ENCODE assay signal across 12 cellular contexts in the genomic region with DNA sequence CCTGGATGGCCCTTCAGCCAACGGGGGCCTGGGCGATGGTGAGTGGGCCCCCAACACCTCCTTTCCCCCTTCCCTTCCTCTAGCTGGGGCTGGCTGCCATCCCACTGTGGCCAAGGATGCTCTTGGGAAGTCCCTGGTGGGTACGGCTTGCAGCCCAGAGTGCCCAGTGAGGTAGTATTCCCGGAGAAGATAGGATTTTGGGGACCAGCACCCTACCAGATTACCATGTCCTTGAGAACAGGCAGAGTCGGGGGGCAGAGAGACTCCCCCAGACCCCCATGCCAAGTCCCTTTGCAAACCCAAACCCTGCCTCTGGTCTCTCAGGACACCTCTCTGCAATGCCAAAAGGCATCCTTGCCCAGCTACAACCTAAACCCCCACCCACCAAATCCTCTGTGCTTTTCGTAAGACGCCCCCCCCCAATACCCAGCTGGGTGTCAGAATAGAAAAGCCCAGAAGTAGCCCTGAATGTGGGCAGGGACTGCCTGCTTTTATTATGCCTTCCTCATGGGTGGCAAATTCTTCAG. TPM values are rescaled to one million over a fixed set of nuclear protein-coding genes. Genes with fewer than 3 reads are reported as not detected.
DNase-seq lines count a peak whose midpoint lies in the region; ATAC-seq, FAIRE-seq and TF ChIP-seq lines count a peak whose summit lies in the region.
"Had no signal": no experiment of that assay in that cellular context is flagged by ENCODE, and none has a peak within 500 bp of the region (broad histone marks: within the 10 kb centered on the region; RNA-seq: fewer than 3 reads in every experiment).

No MANE protein-coding gene starts in this region.

- 20 to 33% (median 21%) methylated on average over 7 of the region's 7 CpGs for WGBS in spleen, 5 donors
- 17 to 21% (median 21%) methylated on average over 7 of the region's 7 CpGs for WGBS in small intestine, 3 donors

- H3K4me3 ChIP-seq in spleen (peak overlapping the region; percentile 13 to 71 (median 35)), small intestine (ENCODE audit: low read depth in 1 of 2, low read length in 2 of 2) (no peak overlapping the region)

- intact Hi-C loops in MCF 10A (cut with micrococcal nuclease), result no loop called here
- intact Hi-C loops in spleen (cut with DNase I; ENCODE audit: low total_unique reads), result no loop called here

- H3K27ac Mint-ChIP-seq in HFFc6 (no peak overlapping the region; the same call in 1 of the 2 replicates), MCF 10A (ENCODE audit: low read depth, unreplicated experiment) (peak overlapping the region; percentile 79)
- H3K27ac Mint-ChIP-seq: T-helper 17 cell had no signal

- H3K36me3 Mint-ChIP-seq in HFFc6 (ENCODE audit: low read depth) (no peaks in the 10 kb centered on the region), MCF 10A (ENCODE audit: insufficient read depth, unreplicated experiment) (no peaks in the 10 kb centered on the region)

- H3K36me3 ChIP-seq in spleen (peaks cover 0 to 3% (median 0%) of the 10 kb centered on the region in 6 donors), small intestine (ENCODE audit: control insufficient read depth in 2 of 2, insufficient read depth in 2 of 2, low read length in 2 of 2) (no peaks in the 10 kb centered on the region)

- BruUV-seq in MCF 10A (replicated peaks; lab: Mats Ljungman, UMichigan), result no TSS peak

- H3K4me3 Mint-ChIP-seq in HFFc6 (peak overlapping the region; percentile 67; the same call in 1 of the 2 replicates), MCF 10A (ENCODE audit: unreplicated experiment) (peak overlapping the region; percentile 29)
- H3K4me3 Mint-ChIP-seq: T-helper 17 cell had no signal

- peaks cover 24% of the 10 kb centered on the region for H3K4me1 Mint-ChIP-seq in HFFc6 (ENCODE audit: low read depth)
- peaks cover 25% of the 10 kb centered on the region for H3K4me1 Mint-ChIP-seq in MCF 10A (ENCODE audit: insufficient read depth, unreplicated experiment)

- H3K27ac ChIP-seq in layer of hippocampus (ENCODE audit: low read depth, low read length) (peak overlapping the region; percentile 93), spleen (peak overlapping the region; percentile 42 to 93 (median 84)), small intestine (ENCODE audit: low read depth in 1 of 2, low read length in 1 of 2) (peak overlapping the region in 1 of 2 donors; percentile 91)

- FAIRE-seq in small intestine (lab: Jason Lieb, UNC), result no peak

- POLR2A ChIA-PET in MCF 10A (lab: Yijun Ruan, JAX), result interaction anchor here (0.9 to 5.3 kb wide), 8 partner anchors 9 to 531 kb away, joined by 3 to 40 read pairs (median 4); a partner anchor contains a TSS

- H3K9me3 ChIP-seq in spleen, result no peaks in the 10 kb centered on the region
- no peaks in the 10 kb centered on the region for H3K9me3 ChIP-seq in small intestine (ENCODE audit: control insufficient read depth, low read depth)

- no peak for TF ChIP-seq POLR2A in spleen (IDR thresholded peaks at IDR 0.05)

- ATAC-seq in activated CD4-positive, CD25-positive, alpha-beta regulatory T cell treated with anti-CD3 and anti-CD28 coated beads, Interleukin-2, amount 50 U/mL, for 24 hours, result no peak
- ATAC-seq: T-helper 17 cell had no signal

- H3K9me3 Mint-ChIP-seq in HFFc6 (no peaks in the 10 kb centered on the region), MCF 10A (ENCODE audit: unreplicated experiment) (no peaks in the 10 kb centered on the region)

- CTCF ChIA-PET in MCF 10A (lab: Yijun Ruan, JAX), result interaction anchor here (0.7 to 2.1 kb wide), 6 partner anchors 17 to 242 kb away, joined by 3 to 11 read pairs (median 4); a partner anchor contains a TSS

- H3K4me1 ChIP-seq in spleen (peaks cover 0 to 72% (median 29%) of the 10 kb centered on the region in 6 donors), small intestine (ENCODE audit: control insufficient read depth in 2 of 2, insufficient read depth in 1 of 2, low read depth in 1 of 2, low read length in 1 of 2) (peaks cover 4 to 15% of the 10 kb centered on the region in 2 donors)

- no peaks in the 10 kb centered on the region for H3K27me3 ChIP-seq in layer of hippocampus (ENCODE audit: control insufficient read depth, insufficient read depth, low read length)
- peaks cover 0 to 65% (median 9%) of the 10 kb centered on the region in 7 donors for H3K27me3 ChIP-seq in spleen (replicated peaks in 1 of 7)
- no peaks in the 10 kb centered on the region for H3K27me3 ChIP-seq in small intestine (ENCODE audit: control insufficient read depth in 2 of 2, insufficient read depth in 2 of 2, low read length in 2 of 2)

- peaks cover 4% of the 10 kb centered on the region for H3K27me3 Mint-ChIP-seq in HFFc6 (ENCODE audit: insufficient read depth)
- no peaks in the 10 kb centered on the region for H3K27me3 Mint-ChIP-seq in MCF 10A (ENCODE audit: insufficient read depth, unreplicated experiment)

- DNase-seq in HFFc6 (no peak), MCF 10A (ENCODE audit: unreplicated experiment) (no peak), spleen (no peak), DMS79 (lab: John Stamatoyannopoulos, UW) (no peak), small intestine (no peak)
- no peak for DNase-seq in activated effector memory CD4-positive, alpha-beta T cell treated with anti-CD3 and anti-CD28 coated beads, Interleukin-2, amount 50 U/mL, for 16 hours
- DNase-seq: activated T-cell treated with anti-CD3 and anti-CD28 coated beads, Interleukin-2, amount 50 U/mL, for 1 hour; stimulated activated CD4-positive, alpha-beta T cell treated with anti-CD3 and anti-CD28 coated beads, Interleukin-1b, Interleukin-23, amount 100 ng/mL, for 48 hours; T-helper 17 cell had no signal

- TF ChIP-seq CTCF in HFFc6 (IDR thresholded peaks at IDR 0.05), result no peak
- TF ChIP-seq CTCF in MCF 10A (IDR thresholded peaks at IDR 0.05; ENCODE audit: unreplicated experiment), result no peak
- TF ChIP-seq CTCF in spleen (IDR thresholded peaks at IDR 0.05 in 8 of 11, conservative IDR thresholded peaks at IDR 0.05 in 3 of 11), result no peak

RNA-seq across cellular contexts. Expression of a gene that starts 1.7 kb away (rescaled TPM):
- 1 to 10 TPM in 4 of 6 experiments, under 1 TPM in 2; 0.14 to 3.3 (median 2.1) TPM for total RNA-seq in HFFc6 (2021; fragmentation: NEBNext Ultra II Directional; extraction: Animal tissue kit (Norgen Biotek cat#: 25700))
- total RNA-seq in MCF 10A (2022) (0.47 TPM in 1 of 2 replicates, not detected in the other), spleen (100 to 1,000 TPM in 2 of 7 donors, 10 to 100 TPM in 5; 25.9 to 126 (median 97.5) TPM)
- polyA plus RNA-seq in spleen (10 to 100 TPM in 2 of 3 donors, 1 to 10 TPM in 1; 5.0 to 82.7 (median 18.7) TPM), small intestine (10 to 100 TPM in 1 of 3 donors, 1 to 10 TPM in 1, under 1 TPM in 1; 0.89 to 27.9 (median 4.1) TPM)
- total RNA-seq: HT1080, T-helper 17 cell had no signal

RNA-seq across cellular contexts. Expression of a gene that starts 48.3 kb away (rescaled TPM):
- 10 to 100 TPM; 62.8 to 80.6 (median 76.3) TPM for total RNA-seq in HFFc6 (2021; fragmentation: NEBNext Ultra II Directional; extraction: Animal tissue kit (Norgen Biotek cat#: 25700))
- 75.6 and 81.5 TPM in 2 replicates for total RNA-seq in MCF 10A (2022)
- total RNA-seq in spleen, result 10 to 100 TPM; 61.1 to 87.3 (median 74.2) TPM
- 10 to 100 TPM; 26.5 to 67.5 (median 29.8) TPM for polyA plus RNA-seq in spleen
- polyA plus RNA-seq in small intestine, result 10 to 100 TPM; 24.0 to 48.9 (median 30.0) TPM

Comparison
In these comparisons a context has a peak if more than half of its experiments do, and no peak if none do; other contexts are left out.
1. H3K4me3 ChIP-seq: peak in spleen (8 of 8); none in small intestine (0 of 2).
2. RNA of a gene that starts 1.7 kb away (total RNA-seq): 25.9 to 126 TPM in spleen; 0.14 to 3.3 TPM in HFFc6 and 0.47 TPM in MCF 10A; every median in the first group is over 4 times any median in the second.